ENCODE assay signal across 31 cellular contexts in genomic region chr10:70374775-70375614, GRCh38.
DNase-seq lines count a peak whose midpoint lies in the region; ATAC-seq and TF ChIP-seq lines count a peak whose summit lies in the region.
"Had no signal": no experiment of that assay in that cellular context is flagged by ENCODE, and none has a peak within 500 bp of the region (broad histone marks: within the 10 kb centered on the region; RNA-seq: fewer than 3 reads in every experiment).

No MANE protein-coding gene starts in this region.

- in situ Hi-C loops in astrocyte of the spinal cord (cut with HindIII; ENCODE audit: low sequenced_read_pairs): no loop called here

- DNase-seq in DMS53 (lab: John Stamatoyannopoulos, UW): peak; percentile 18
- no peak for DNase-seq in DMS53 treated with DMSO at 0.1 percent for 48 hours (lab: John Stamatoyannopoulos, UW; ENCODE audit: unreplicated experiment)
- peak; percentile 60 for DNase-seq in astrocyte of the spinal cord (ENCODE audit: low read depth, low spot score)
- DNase-seq in iris pigment epithelial cell (ENCODE audit: low read depth): peak; percentile 70
- DNase-seq in GF-D8 (lab: John Stamatoyannopoulos, UW): no peak
- DNase-seq: activated CD4-positive, alpha-beta T cell treated with anti-CD3 and anti-CD28 coated beads, Interleukin-2, amount 10 ng/mL, durations not matched to agents 7 days and 5 days; amygdala; Calu3; colonic mucosa; DND-41; effector memory CD4-positive, alpha-beta T cell; erythroblast; heart left ventricle; KG1; MM.1S; natural killer cell; NCI-H1105 treated with DMSO at 0.1 percent for 48 hours; NCI-H187 treated with DMSO at 0.1 percent for 48 hours; NCI-H2171; NCI-H510A; nucleus accumbens; RPMI8226; stimulated activated CD4-positive, alpha-beta T cell treated with anti-CD3 and anti-CD28 coated beads, Interleukin-15, amount 100 ng/mL, for 24 hours; stimulated activated CD4-positive, alpha-beta T cell treated with anti-CD3 and anti-CD28 coated beads, Interleukin-4, amount 100 ng/mL, for 4 hours; T-cell; trophoblast cell; WERI-Rb-1 had no signal

- TF ChIP-seq CTCF in astrocyte of the spinal cord (IDR thresholded peaks at IDR 0.05; ENCODE audit: low read depth, low read length): no peak

- ATAC-seq in GM19328 (IDR thresholded peaks at IDR 0.05; ENCODE audit: unreplicated experiment): no peak
- ATAC-seq in GM18907 (IDR thresholded peaks at IDR 0.05; ENCODE audit: unreplicated experiment): no peak
- ATAC-seq in HG03378 (IDR thresholded peaks at IDR 0.05; ENCODE audit: unreplicated experiment): no peak
- ATAC-seq: activated naive CD4-positive, alpha-beta T cell treated with anti-CD3 and anti-CD28 coated beads, Interleukin-2, amount 50 U/mL, for 72 hours; heart left ventricle; natural killer cell; T-cell had no signal

- no peak overlapping the region for H3K4me3 ChIP-seq in astrocyte of the spinal cord (ENCODE audit: low read depth, low read length)
- H3K4me3 ChIP-seq: colonic mucosa, heart left ventricle had no signal

Comparison
In these comparisons a context has a peak if more than half of its experiments do, and no peak if none do; other contexts are left out.
1. DNase-seq: peak in DMS53 (single experiment), astrocyte of the spinal cord (single experiment) and iris pigment epithelial cell (single experiment); none in DMS53 treated with DMSO at 0.1 percent for 48 hours (single experiment) and GF-D8 (single experiment).